ENCODE assay signal across 8 cellular contexts in the genomic region with DNA sequence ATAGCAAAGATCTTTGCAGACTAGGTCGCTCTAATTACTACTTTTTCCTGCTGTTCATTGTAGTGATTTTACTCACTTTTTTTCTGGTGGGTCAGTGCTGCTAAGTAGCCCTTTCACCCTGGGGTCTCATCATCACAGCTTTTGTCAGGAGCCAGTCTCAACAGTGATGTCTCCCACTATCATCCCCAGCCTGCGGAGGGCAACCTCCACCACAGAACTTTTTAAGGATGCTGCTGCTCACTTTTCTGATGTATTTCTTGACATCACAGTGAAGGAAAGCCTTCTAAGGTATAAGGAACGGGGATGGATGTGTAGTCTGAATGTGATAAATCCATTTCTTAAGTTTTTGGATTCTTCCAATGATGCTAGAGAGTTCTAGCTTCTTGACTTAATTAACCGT.
DNase-seq lines count a peak whose midpoint lies in the region; ATAC-seq and TF ChIP-seq lines count a peak whose summit lies in the region.

No MANE protein-coding gene starts in this region.

- no peaks in the 10 kb centered on the region for H3K36me3 Mint-ChIP-seq in neural crest cell (ENCODE audit: low read depth)
- H3K36me3 Mint-ChIP-seq in CD8-positive, alpha-beta T cell, result no peaks in the 10 kb centered on the region

- no peak overlapping the region for H3K27ac ChIP-seq in brain microvascular endothelial cell
- H3K27ac ChIP-seq in CD8-positive, alpha-beta T cell (ENCODE audit: low read depth, low read length), result no peak overlapping the region

- intact Hi-C loops in CD8-positive, alpha-beta T cell (cut with DNase I, micrococcal nuclease), result no loop called here

- peaks cover 6% of the 10 kb centered on the region for H3K4me1 Mint-ChIP-seq in neural crest cell
- H3K4me1 Mint-ChIP-seq in CD8-positive, alpha-beta T cell (ENCODE audit: low read depth), result no peaks in the 10 kb centered on the region

- H3K4me1 ChIP-seq in CD8-positive, alpha-beta T cell (ENCODE audit: insufficient read depth, low read length), result no peaks in the 10 kb centered on the region

- peak; percentile 52 for ATAC-seq in HG03103 (IDR thresholded peaks at IDR 0.05; ENCODE audit: low read depth, unreplicated experiment)
- no peak for ATAC-seq in CD8-positive, alpha-beta T cell

- H3K27me3 ChIP-seq in brain microvascular endothelial cell (replicated peaks), result no peaks in the 10 kb centered on the region
- no peaks in the 10 kb centered on the region for H3K27me3 ChIP-seq in CD8-positive, alpha-beta T cell (ENCODE audit: insufficient read depth, low read length)

- H3K27ac Mint-ChIP-seq in neural crest cell (ENCODE audit: unreplicated experiment), result no peak overlapping the region
- H3K27ac Mint-ChIP-seq in CD8-positive, alpha-beta T cell, result no peak overlapping the region

- H3K9me3 Mint-ChIP-seq in neural crest cell, result no peaks in the 10 kb centered on the region
- no peaks in the 10 kb centered on the region for H3K9me3 Mint-ChIP-seq in CD8-positive, alpha-beta T cell

- no peaks in the 10 kb centered on the region for H3K36me3 ChIP-seq in brain microvascular endothelial cell (replicated peaks)
- H3K36me3 ChIP-seq in CD8-positive, alpha-beta T cell (ENCODE audit: insufficient read depth, low read length), result no peaks in the 10 kb centered on the region

- H3K4me3 ChIP-seq in brain microvascular endothelial cell (ENCODE audit: low read depth, low read length), result no peak overlapping the region
- no peak overlapping the region for H3K4me3 ChIP-seq in CD8-positive, alpha-beta T cell (ENCODE audit: low read depth, low read length)

- H3K9me3 ChIP-seq in CD8-positive, alpha-beta T cell (ENCODE audit: low read length), result no peaks in the 10 kb centered on the region

- no peaks in the 10 kb centered on the region for H3K27me3 Mint-ChIP-seq in neural crest cell (ENCODE audit: low read depth)
- H3K27me3 Mint-ChIP-seq in CD8-positive, alpha-beta T cell (ENCODE audit: low read depth), result no peaks in the 10 kb centered on the region

- CTCF ChIA-PET in CD8-positive, alpha-beta T cell (lab: Charles Lee), result no interaction called here

- no peak overlapping the region for H3K4me3 Mint-ChIP-seq in neural crest cell
- no peak overlapping the region for H3K4me3 Mint-ChIP-seq in CD8-positive, alpha-beta T cell

- POLR2A ChIA-PET in CD8-positive, alpha-beta T cell (lab: Charles Lee), result no interaction called here

- DNase-seq in DMS 273 (lab: John Stamatoyannopoulos, UW; ENCODE audit: unreplicated experiment) (peak; percentile 25), DMS 273 treated with DMSO at 0.1 percent for 48 hours (lab: John Stamatoyannopoulos, UW) (no peak), brain microvascular endothelial cell (peak; percentile 37), neural crest cell (ENCODE audit: low read depth, low spot score) (peak; percentile 14), RPMI8226 (no peak)
- DNase-seq in activated effector memory CD4-positive, alpha-beta T cell treated with anti-CD3 and anti-CD28 coated beads, Interleukin-2, amount 50 U/mL, for 16 hours, result no peak
- DNase-seq in CD8-positive, alpha-beta T cell, result no peak

- peak; percentile 65 for TF ChIP-seq CTCF in brain microvascular endothelial cell (IDR thresholded peaks at IDR 0.05; ENCODE audit: low read depth, low read length, missing control alignments)
- peak; percentile 43 for TF ChIP-seq CTCF in neural crest cell (conservative IDR thresholded peaks at IDR 0.05)
- TF ChIP-seq CTCF in CD8-positive, alpha-beta T cell (IDR thresholded peaks at IDR 0.05), result no peak

- in situ Hi-C loops in brain microvascular endothelial cell (cut with HindIII; ENCODE audit: low pct_ligation_motif_present, low sequenced_read_pairs), result no loop called here

Comparison
In these comparisons a context has a peak if more than half of its experiments do, and no peak if none do; other contexts are left out.
1. DNase-seq: peak in DMS 273 (single experiment), brain microvascular endothelial cell (single experiment) and neural crest cell (single experiment); none in DMS 273 treated with DMSO at 0.1 percent for 48 hours (single experiment), RPMI8226 (single experiment), activated effector memory CD4-positive, alpha-beta T cell treated with anti-CD3 and anti-CD28 coated beads, Interleukin-2, amount 50 U/mL, for 16 hours (single experiment) and CD8-positive, alpha-beta T cell (0 of 7).